3 cellular contexts compared by ENCODE assay signal in genomic region chr9:77236693-77237092, GRCh38.
TF ChIP-seq lines count a peak whose summit lies in the region.

No MANE protein-coding gene starts in this region.

TF ChIP-seq in HepG2, 621 proteins besides CTCF, POLR2A, EP300 and RAD21:
- TF ChIP-seq HOXD1 (CRISPR knock-in tag; IDR thresholded peaks at IDR 0.05) (no peak), CBX5 (CRISPR knock-in tag; IDR thresholded peaks at IDR 0.05; ENCODE audit: borderline replicate concordance) (no peak), CCAR2 (optimal IDR thresholded peaks at IDR 0.05; ENCODE audit: low read depth, low read length) (no peak), TBP (CRISPR knock-in tag; IDR thresholded peaks at IDR 0.05) (no peak), ZBTB2 (CRISPR knock-in tag; IDR thresholded peaks at IDR 0.05; ENCODE audit: low read depth) (no peak), IRX3 (CRISPR knock-in tag; IDR thresholded peaks at IDR 0.05; ENCODE audit: borderline replicate concordance, low read depth) (no peak), ASH2L (IDR thresholded peaks at IDR 0.05; ENCODE audit: insufficient read length, low read depth, low read length) (no peak), MED8 (CRISPR knock-in tag; IDR thresholded peaks at IDR 0.05; ENCODE audit: insufficient replicate concordance) (no peak), CBX1 (IDR thresholded peaks at IDR 0.05; ENCODE audit: low read depth) (no peak), NFRKB (IDR thresholded peaks at IDR 0.05) (no peak), ATF7 (IDR thresholded peaks at IDR 0.05) (no peak), ATF7 (CRISPR knock-in tag; IDR thresholded peaks at IDR 0.05) (no peak)

TF ChIP-seq in HEK293, 187 proteins besides CTCF, POLR2A, EP300 and RAD21:
- no peak for TF ChIP-seq ZNF548 (tag by site-specific recombination; IDR thresholded peaks at IDR 0.05)
- peak; percentile 87 for TF ChIP-seq ZNF677 (tag by site-specific recombination; IDR thresholded peaks at IDR 0.05)
- no peak for TF ChIP-seq ZNF76 (tag by site-specific recombination; IDR thresholded peaks at IDR 0.05; ENCODE audit: borderline replicate concordance, low read depth)
- TF ChIP-seq ZNF416 (tag by site-specific recombination; IDR thresholded peaks at IDR 0.05): no peak

TF ChIP-seq in GM12891, 5 proteins besides CTCF, POLR2A, EP300 and RAD21:
- TF ChIP-seq POLR2AphosphoS5 (IDR thresholded peaks at IDR 0.05; ENCODE audit: low read depth, low read length): no peak
- no peak for TF ChIP-seq TAF1 (IDR thresholded peaks at IDR 0.05; ENCODE audit: low read depth, low read length)
- no peak for TF ChIP-seq POU2F2 (IDR thresholded peaks at IDR 0.05; ENCODE audit: low read depth, low read length)
- TF ChIP-seq SPI1 (IDR thresholded peaks at IDR 0.05; ENCODE audit: low read depth, low read length): no peak
